ENCODE assay signal across 29 cellular contexts in genomic region chr10:31017534-31018361, GRCh38. TPM values are rescaled to one million over a fixed set of nuclear protein-coding genes. Genes with fewer than 3 reads are reported as not detected.
DNase-seq lines count a peak whose midpoint lies in the region; ATAC-seq, FAIRE-seq and TF ChIP-seq lines count a peak whose summit lies in the region.
"Had no signal": no experiment of that assay in that cellular context is flagged by ENCODE, and none has a peak within 500 bp of the region (broad histone marks: within the 10 kb centered on the region; RNA-seq: fewer than 3 reads in every experiment).

No MANE protein-coding gene starts in this region.

- H3K27me3 ChIP-seq in HepG2 (ENCODE audit: control insufficient read depth in 1 of 2, insufficient read depth in 2 of 2, low read length in 2 of 2) = no peaks in the 10 kb centered on the region
- no peaks in the 10 kb centered on the region for H3K27me3 ChIP-seq in right lobe of liver
- H3K27me3 ChIP-seq in heart left ventricle = no peaks in the 10 kb centered on the region
- H3K27me3 ChIP-seq: breast epithelium, colonic mucosa, SJCRH30, spleen, testis had no signal

- H3K9me3 ChIP-seq in HepG2 (ENCODE audit: low read length) (no peaks in the 10 kb centered on the region), right lobe of liver (no peaks in the 10 kb centered on the region), heart left ventricle (no peaks in the 10 kb centered on the region)
- H3K9me3 ChIP-seq: breast epithelium, colonic mucosa, prostate gland, SJCRH30, spleen, testis had no signal

- DNase-seq in HepG2 (ENCODE audit: low spot score) (no peak), right lobe of liver (no peak), heart left ventricle (no peak), retina (peak; percentile 27)
- no peak for DNase-seq in activated naive CD4-positive, alpha-beta T cell treated with anti-CD3 and anti-CD28 coated beads, Interleukin-2, amount 50 U/mL, for 16 hours
- DNase-seq: 8988T; activated CD4-positive, alpha-beta memory T cell treated with anti-CD3 and anti-CD28 coated beads for 36 hours; activated CD8-positive, alpha-beta memory T cell treated with anti-CD3 and anti-CD28 coated beads, Interleukin-2, amount 50 U/mL, for 48 hours; activated naive CD8-positive, alpha-beta T cell treated with anti-CD3 and anti-CD28 coated beads, Interleukin-2, amount 10 ng/mL, durations not matched to agents 7 days and 5 days; CD4-positive, alpha-beta memory T cell; colonic mucosa; DMS 273 treated with DMSO at 0.1 percent for 48 hours; KG1; NCI-H146; NCI-H510A; SJCRH30; spleen; stimulated activated CD4-positive, alpha-beta T cell treated with anti-CD3 and anti-CD28 coated beads, Interleukin-4, amount 100 ng/mL, for 1 hour; T-cell; testis had no signal

- CTCF ChIA-PET in HepG2 (lab: Yijun Ruan, JAX; ENCODE audit: low intra/inter-chr PET ratio, low total read pairs) = no interaction called here

- TF ChIP-seq EP300 in HepG2 (IDR thresholded peaks at IDR 0.05; ENCODE audit: low read depth in 2 of 2, low read length in 2 of 2) = no peak
- no peak for TF ChIP-seq EP300 in HepG2 (CRISPR knock-in tag; IDR thresholded peaks at IDR 0.05; ENCODE audit: borderline replicate concordance)

- no peaks in the 10 kb centered on the region for H3K36me3 ChIP-seq in HepG2 (replicated peaks in 1 of 2; ENCODE audit: control insufficient read depth in 1 of 2, insufficient read depth in 2 of 2, low read length in 2 of 2)
- H3K36me3 ChIP-seq in right lobe of liver = no peaks in the 10 kb centered on the region
- no peaks in the 10 kb centered on the region for H3K36me3 ChIP-seq in heart left ventricle
- H3K36me3 ChIP-seq: breast epithelium, colonic mucosa, prostate gland, SJCRH30, spleen had no signal

- peak overlapping the region; percentile 48 for H3K4me2 ChIP-seq in HepG2 (ENCODE audit: low read depth, low read length)

- H4K20me1 ChIP-seq in HepG2 (ENCODE audit: insufficient read depth, low read length) = no peaks in the 10 kb centered on the region

- H3K4me3 ChIP-seq in HepG2 (replicated peaks in 1 of 3; ENCODE audit: insufficient read depth in 1 of 3, low read depth in 2 of 3, low read length in 3 of 3) (no peak overlapping the region), right lobe of liver (no peak overlapping the region), heart left ventricle (no peak overlapping the region)
- H3K4me3 ChIP-seq: breast epithelium, colonic mucosa, prostate gland, SJCRH30, spleen, testis had no signal

- ATAC-seq in HepG2 (no peak), right lobe of liver (no peak), heart left ventricle (peak; percentile 41 to 70 (median 62)), GM19328 (IDR thresholded peaks at IDR 0.05; ENCODE audit: unreplicated experiment) (no peak), GM18861 (IDR thresholded peaks at IDR 0.05; ENCODE audit: unreplicated experiment) (no peak), HG03571 (IDR thresholded peaks at IDR 0.05; ENCODE audit: unreplicated experiment) (no peak)
- ATAC-seq: activated CD4-positive, CD25-positive, alpha-beta regulatory T cell treated with anti-CD3 and anti-CD28 coated beads, Interleukin-2, amount 50 U/mL, for 24 hours; esophagus mucosa; Panc1; stimulated activated memory B cell treated with anti-CD40 and anti-IgM and Interleukin-4, amounts not matched to agents 10 μg/mL and 1 μg/mL and 100 μg/mL, for 72 hours; T-cell had no signal

- WGBS in HepG2 (ENCODE audit: low lambda C conversion rate) = 87% methylated on average over 4 of the region's 4 CpGs
- WGBS in right lobe of liver (ENCODE audit: insufficient coverage, low coverage, low lambda C conversion rate, missing lambda C conversion rate) = 87% methylated on average over 4 of the region's 4 CpGs
- 45 to 63% (median 53%) methylated on average over 4 of the region's 4 CpGs for WGBS in heart left ventricle, 4 donors

- H3K9ac ChIP-seq in HepG2 (ENCODE audit: insufficient read depth, low read depth, low read length) = no peak overlapping the region

- H2AFZ ChIP-seq in HepG2 (ENCODE audit: low read length) = no peak overlapping the region

- H3K79me2 ChIP-seq in HepG2 (ENCODE audit: insufficient read depth, low read length) = no peaks in the 10 kb centered on the region

- no peak for TF ChIP-seq CTCF in HepG2 (CRISPR knock-in tag; IDR thresholded peaks at IDR 0.05)
- TF ChIP-seq CTCF in right lobe of liver (IDR thresholded peaks at IDR 0.05) = no peak
- no peak for TF ChIP-seq CTCF in heart left ventricle (IDR thresholded peaks at IDR 0.05)

- intact Hi-C loops in HepG2 (cut with micrococcal nuclease; ENCODE audit: unreplicated experiment) = no loop called here
- intact Hi-C loops in right lobe of liver (cut with DNase I) = no loop called here
- intact Hi-C loops in heart left ventricle (cut with DNase I) = no loop called here

- no TSS peak for BruUV-seq in HepG2 (replicated peaks; lab: Mats Ljungman, UMichigan)

- no peak for TF ChIP-seq RAD21 in HepG2 (CRISPR knock-in tag; IDR thresholded peaks at IDR 0.05)

- TF ChIP-seq POLR2A in HepG2 (IDR thresholded peaks at IDR 0.05; ENCODE audit: insufficient read depth in 1 of 2, low read depth in 2 of 2, low read length in 2 of 2) (no peak), right lobe of liver (IDR thresholded peaks at IDR 0.05) (no peak), heart left ventricle (IDR thresholded peaks at IDR 0.05) (no peak)

- POLR2A ChIA-PET in HepG2 (lab: Yijun Ruan, JAX) = no interaction called here

- H3K27ac ChIP-seq in HepG2 (ENCODE audit: extremely low read length, insufficient read depth, low read length) (peak overlapping the region; percentile 65), right lobe of liver (no peak overlapping the region), heart left ventricle (peak overlapping the region in 10 of 12 donors; percentile 4 to 63 (median 42))
- H3K27ac ChIP-seq: colonic mucosa, prostate gland, testis had no signal

- no peak for FAIRE-seq in HepG2 (lab: Jason Lieb, UNC)

- in situ Hi-C loops in HepG2 (cut with HindIII; ENCODE audit: extremely low pct_ligation_motif_present, low pct_unique_long_range_greater_than_20kb) = no loop called here

- H3K4me1 ChIP-seq in HepG2 (ENCODE audit: insufficient read depth, low read length) = peaks cover 30% of the 10 kb centered on the region
- peaks cover 0 to 7% (median 0%) of the 10 kb centered on the region in 4 donors for H3K4me1 ChIP-seq in right lobe of liver
- peaks cover 0 to 43% (median 27%) of the 10 kb centered on the region in 12 donors for H3K4me1 ChIP-seq in heart left ventricle
- H3K4me1 ChIP-seq: breast epithelium, colonic mucosa, prostate gland had no signal

TF ChIP-seq in HepG2, 621 proteins besides CTCF, POLR2A, EP300 and RAD21 (continues in another document):
- TF ChIP-seq JDP2 (CRISPR knock-in tag; IDR thresholded peaks at IDR 0.05; ENCODE audit: borderline replicate concordance) (no peak), ZNF713 (CRISPR knock-in tag; IDR thresholded peaks at IDR 0.05) (no peak), KLF12 (CRISPR knock-in tag; IDR thresholded peaks at IDR 0.05; ENCODE audit: borderline replicate concordance) (no peak), ZNF629 (CRISPR knock-in tag; conservative IDR thresholded peaks at IDR 0.05) (no peak), ZSCAN20 (CRISPR knock-in tag; IDR thresholded peaks at IDR 0.05; ENCODE audit: borderline replicate concordance) (no peak), RFX1 (IDR thresholded peaks at IDR 0.05) (no peak), ZNF574 (CRISPR knock-in tag; IDR thresholded peaks at IDR 0.05) (no peak)

RNA-seq across cellular contexts. Expression of gene ZNF438, which starts 13.9 kb away (rescaled TPM):
- total RNA-seq in HepG2 (2016; rRNA removed; fragmentation: Illumina TruSeq; extraction: Trizol) = 0.75 and 1.2 TPM in 2 replicates
- 0.18 and 0.81 TPM in 2 replicates for total RNA-seq in HepG2 (2016; cell fraction: cytosol; rRNA removed; fragmentation: Illumina TruSeq; extraction: Trizol; ENCODE audit: low read depth)
- 0.89 and 1.5 TPM in 2 replicates for total RNA-seq in HepG2 (2016; cell fraction: insoluble cytoplasmic fraction; rRNA removed; fragmentation: Illumina TruSeq; extraction: Trizol)
- 1.0 and 1.1 TPM in 2 replicates for total RNA-seq in HepG2 (2016; cell fraction: membrane; rRNA removed; fragmentation: Illumina TruSeq; extraction: Trizol)
- total RNA-seq in HepG2 (2016; cell fraction: nucleus; rRNA removed; fragmentation: Illumina TruSeq; extraction: Trizol) = 0.90 and 0.97 TPM in 2 replicates
- 0.83 and 0.98 TPM in 2 replicates for polyA plus RNA-seq in HepG2 (2011; rRNA removed)
- polyA plus RNA-seq in HepG2 (2011; cell fraction: cytosol; rRNA removed) = 0.43 and 0.69 TPM in 2 replicates
- polyA plus RNA-seq in HepG2 (2011; cell fraction: nucleus; rRNA removed) = 0.74 and 0.93 TPM in 2 replicates
- polyA plus RNA-seq in HepG2 (2012) = 0.62 and 0.69 TPM in 2 replicates
- 0.23 and 0.25 TPM in 2 replicates for polyA plus RNA-seq in HepG2 (2016; cell fraction: cytosol; fragmentation: Illumina TruSeq; extraction: Trizol; ENCODE audit: low read depth)
- polyA plus RNA-seq in HepG2 (2016; cell fraction: insoluble cytoplasmic fraction; fragmentation: Illumina TruSeq; extraction: Trizol; ENCODE audit: low read depth) = 1.4 and 1.7 TPM in 2 replicates
- polyA plus RNA-seq in HepG2 (2016; cell fraction: membrane; fragmentation: Illumina TruSeq; extraction: Trizol; ENCODE audit: low read depth) = 0.62 and 0.98 TPM in 2 replicates
- polyA plus RNA-seq in HepG2 (2016; cell fraction: nucleus; fragmentation: Illumina TruSeq; extraction: Trizol; ENCODE audit: insufficient read depth, low read depth) = 0.78 and 1.5 TPM in 2 replicates
- 1.1 and 3.3 TPM in 2 replicates for polyA minus RNA-seq in HepG2 (2011; rRNA and poly(A)+ RNA removed; ENCODE audit: low replicate concordance)
- 0.40 and 0.53 TPM in 2 replicates for polyA minus RNA-seq in HepG2 (2011; cell fraction: cytosol; rRNA and poly(A)+ RNA removed)
- 1.7 TPM in 2 replicates for polyA minus RNA-seq in HepG2 (2011; cell fraction: nucleus; rRNA and poly(A)+ RNA removed)
- total RNA-seq in right lobe of liver = 1 to 10 TPM; 2.5 to 5.2 (median 3.3) TPM
- 10 to 100 TPM; 11.1 to 14.7 (median 13.2) TPM for total RNA-seq in heart left ventricle
- polyA plus RNA-seq in heart left ventricle = 10 to 100 TPM in 1 of 2 donors, 1 to 10 TPM in 1; 9.0 to 14.1 TPM

Comparison
In these comparisons a context has a peak if more than half of its experiments do, and no peak if none do; other contexts are left out.
1. H3K27ac ChIP-seq: peak in HepG2 (single experiment) and heart left ventricle (10 of 12); none in right lobe of liver (0 of 3).
2. ATAC-seq: peak in heart left ventricle (4 of 4); none in HepG2 (single experiment), right lobe of liver (0 of 4), GM19328 (single experiment), GM18861 (single experiment) and HG03571 (single experiment).